In the genomic region with DNA sequence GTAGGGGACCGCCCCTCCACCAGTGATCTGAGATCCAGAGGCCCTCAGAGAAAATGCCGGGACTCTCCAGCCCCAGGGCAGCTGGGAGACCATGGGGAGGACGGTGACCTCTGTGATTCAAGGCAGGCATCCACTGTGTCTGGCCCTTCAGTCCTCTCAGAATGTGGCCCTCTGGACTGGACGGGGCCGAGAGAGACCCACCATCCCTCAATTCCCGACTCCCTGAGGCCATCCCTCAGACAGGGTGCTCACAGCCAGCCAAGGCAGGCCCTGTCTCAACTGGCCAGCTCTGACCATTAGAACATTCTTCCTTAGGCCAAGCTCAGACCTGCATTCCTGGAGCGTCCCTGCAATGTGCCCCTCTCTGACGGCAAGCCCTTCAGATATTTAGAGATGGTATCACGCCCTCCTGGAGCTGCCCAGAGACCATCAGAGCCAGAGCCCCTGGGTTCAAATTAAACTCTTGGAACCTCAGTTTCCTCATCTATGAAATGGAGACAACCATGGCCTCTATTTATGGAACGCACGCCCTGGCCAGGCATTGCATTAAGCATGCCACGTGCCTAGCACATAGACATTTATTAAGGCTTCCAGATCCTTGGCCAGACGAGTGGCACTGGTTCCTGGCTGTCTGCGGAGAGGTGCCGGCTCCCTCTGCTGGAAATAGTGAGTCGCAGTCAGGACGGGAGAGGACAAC, we compare ENCODE assay signal across 8 cellular contexts. TPM values are rescaled to one million over a fixed set of nuclear protein-coding genes. Genes with fewer than 3 reads are reported as not detected.
DNase-seq lines count a peak whose midpoint lies in the region; ATAC-seq, FAIRE-seq and TF ChIP-seq lines count a peak whose summit lies in the region.

No MANE protein-coding gene starts in this region.

- H2AFZ ChIP-seq in MM.1S (ENCODE audit: low read length) (peak overlapping the region; percentile 48; the same call in 1 of the 2 replicates), parathyroid adenoma (no peak overlapping the region)

- H4K20me1 ChIP-seq in MM.1S (ENCODE audit: insufficient read depth, low read length): no peaks in the 10 kb centered on the region

- H3K4me3 ChIP-seq in MM.1S (ENCODE audit: low read length): no peak overlapping the region
- no peak overlapping the region for H3K4me3 ChIP-seq in RWPE2 (ENCODE audit: severe bottlenecking)
- no peak overlapping the region for H3K4me3 ChIP-seq in parathyroid adenoma (ENCODE audit: low read depth, low read length)

- H3K4me2 ChIP-seq in MM.1S (ENCODE audit: low read depth, low read length) (peak overlapping the region; percentile 21; the same call in 1 of the 2 replicates), parathyroid adenoma (ENCODE audit: low read length) (no peak overlapping the region)

- H3K36me3 ChIP-seq in MM.1S (replicated peaks; ENCODE audit: insufficient read depth, low read length) (no peaks in the 10 kb centered on the region), RWPE2 (ENCODE audit: low read depth) (no peaks in the 10 kb centered on the region), parathyroid adenoma (ENCODE audit: control insufficient read depth, insufficient read depth, low read length) (no peaks in the 10 kb centered on the region)

- H3K9me2 ChIP-seq in MM.1S (replicated peaks; ENCODE audit: insufficient read depth, low read length): no peaks in the 10 kb centered on the region

- ATAC-seq in GM21529 (IDR thresholded peaks at IDR 0.05; ENCODE audit: unreplicated experiment): peak; percentile 81
- peak; percentile 87 for ATAC-seq in RWPE2 (ENCODE audit: low read depth)

- H3K27me3 ChIP-seq in MM.1S (replicated peaks; ENCODE audit: insufficient read depth, low read length) (no peaks in the 10 kb centered on the region), RWPE2 (ENCODE audit: insufficient read depth, poor library complexity, severe bottlenecking) (no peaks in the 10 kb centered on the region), parathyroid adenoma (ENCODE audit: control insufficient read depth, insufficient read depth, low read length) (no peaks in the 10 kb centered on the region)

- H3F3A ChIP-seq in MM.1S (ENCODE audit: insufficient read depth, low read length): no peaks in the 10 kb centered on the region

- H3K9ac ChIP-seq in MM.1S (ENCODE audit: low read length) (no peak overlapping the region), parathyroid adenoma (no peak overlapping the region)

- no peaks in the 10 kb centered on the region for H3K9me3 ChIP-seq in MM.1S (replicated peaks; ENCODE audit: insufficient read depth, low read length)
- no peaks in the 10 kb centered on the region for H3K9me3 ChIP-seq in RWPE2 (ENCODE audit: severe bottlenecking)
- H3K9me3 ChIP-seq in parathyroid adenoma (ENCODE audit: control insufficient read depth, low read length): no peaks in the 10 kb centered on the region

- H3K4me1 ChIP-seq in MM.1S (ENCODE audit: low read length) (no peaks in the 10 kb centered on the region), RWPE2 (ENCODE audit: insufficient read depth, poor library complexity, severe bottlenecking) (no peaks in the 10 kb centered on the region), parathyroid adenoma (no peaks in the 10 kb centered on the region)

- FAIRE-seq in frontal cortex (lab: Jason Lieb, UNC): no peak

- H3K79me2 ChIP-seq in MM.1S (ENCODE audit: low read length) (no peaks in the 10 kb centered on the region), parathyroid adenoma (no peaks in the 10 kb centered on the region)

- TF ChIP-seq CTCF in MM.1S (IDR thresholded peaks at IDR 0.05; ENCODE audit: low read length) (peak; percentile 71), RWPE2 (IDR thresholded peaks at IDR 0.05; ENCODE audit: poor library complexity, severe bottlenecking) (peak; percentile 92), parathyroid adenoma (IDR thresholded peaks at IDR 0.05) (peak; percentile 67)

- H3K27ac ChIP-seq in MM.1S (ENCODE audit: low read length) (no peak overlapping the region), RWPE2 (ENCODE audit: poor library complexity, severe bottlenecking) (no peak overlapping the region), parathyroid adenoma (no peak overlapping the region)

- DNase-seq in DMS 273 (lab: John Stamatoyannopoulos, UW; ENCODE audit: unreplicated experiment) (peak; percentile 93), MM.1S (peak; percentile 68), RWPE2 (ENCODE audit: low spot score) (peak; percentile 77), frontal cortex (ENCODE audit: low spot score in 2 of 2) (peak; percentile 54 to 82), ureter (ENCODE audit: low spot score) (peak; percentile 88)
- peak; percentile 53 for DNase-seq in activated effector memory CD4-positive, alpha-beta T cell treated with Interleukin-2 at 50 U/mL for 16 hours

RNA-seq across cellular contexts. Expression of a gene that starts 9.6 kb away (rescaled TPM):
- total RNA-seq in frontal cortex: not detected
- total RNA-seq in ureter: 0.55 TPM

RNA-seq across cellular contexts. Expression of a gene that starts 32.5 kb away (rescaled TPM):
- total RNA-seq in frontal cortex (80.3 TPM), ureter (55.6 TPM)
